ENCODE assay signal across 9 cellular contexts in genomic region chr4:98516042-98516440, GRCh38.
DNase-seq lines count a peak whose midpoint lies in the region; ATAC-seq and TF ChIP-seq lines count a peak whose summit lies in the region.
"Had no signal": no experiment of that assay in that cellular context is flagged by ENCODE, and none has a peak within 500 bp of the region (broad histone marks: within the 10 kb centered on the region; RNA-seq: fewer than 3 reads in every experiment).

No MANE protein-coding gene starts in this region.

- no peak overlapping the region for H3K23ac ChIP-seq in trophoblast cell (ENCODE audit: low read length)

- H3K4me2 ChIP-seq in trophoblast cell (ENCODE audit: low read length): no peak overlapping the region

- no peak for TF ChIP-seq CTCF in fibroblast of mammary gland (conservative IDR thresholded peaks at IDR 0.05; ENCODE audit: control insufficient read depth, insufficient read depth, low read depth, low read length)

- no peak overlapping the region for H3K9ac ChIP-seq in trophoblast cell (ENCODE audit: low read length)

- H2BK120ac ChIP-seq in trophoblast cell (ENCODE audit: insufficient read depth, low read length, poor library complexity): peak overlapping the region; percentile 47

- DNase-seq in H4 (ENCODE audit: low spot score): peak; percentile 14
- peak; percentile 92 for DNase-seq in fibroblast of mammary gland (ENCODE audit: low read depth)
- peak; percentile 25 to 58 for DNase-seq in trophoblast cell
- DNase-seq in T-helper 9 cell: no peak
- DNase-seq in NCI-H774 (lab: John Stamatoyannopoulos, UW): no peak
- DNase-seq in NCI-H146 (lab: John Stamatoyannopoulos, UW): no peak

- H4K12ac ChIP-seq in trophoblast cell (ENCODE audit: low read depth, low read length): no peak overlapping the region

- H3K4ac ChIP-seq in trophoblast cell (ENCODE audit: low read depth, low read length): no peak overlapping the region

- no peaks in the 10 kb centered on the region for H3K36me3 ChIP-seq in trophoblast cell (ENCODE audit: control insufficient read depth in 1 of 2, insufficient read depth in 2 of 2, low read length in 2 of 2)
- H3K36me3 ChIP-seq: neutrophil had no signal

- TF ChIP-seq POLR2A in GM18505 (IDR thresholded peaks at IDR 0.05; ENCODE audit: borderline replicate concordance, extremely low read depth, insufficient read depth, insufficient read length): no peak

- peak; percentile 89 for ATAC-seq in SK-N-SH treated with all-trans-retinoic acid at 6 μM for 48 hours
- no peak for ATAC-seq in GM18505 (IDR thresholded peaks at IDR 0.05; ENCODE audit: unreplicated experiment)

- no peak overlapping the region for H2AFZ ChIP-seq in trophoblast cell (ENCODE audit: insufficient read depth, low read length, poor library complexity)

- peaks cover 4 to 10% of the 10 kb centered on the region in 2 experiments for H3K4me1 ChIP-seq in trophoblast cell (ENCODE audit: control insufficient read depth in 1 of 2, insufficient read depth in 2 of 2, low read length in 2 of 2)

- H4K91ac ChIP-seq in trophoblast cell (ENCODE audit: low read depth, low read length): no peak overlapping the region

- H3K14ac ChIP-seq in trophoblast cell (ENCODE audit: low read length): no peak overlapping the region

- H3K79me2 ChIP-seq in trophoblast cell (ENCODE audit: control insufficient read depth, insufficient read depth, low read length, poor library complexity): no peaks in the 10 kb centered on the region

- H3K18ac ChIP-seq in trophoblast cell (ENCODE audit: low read length): no peak overlapping the region

- H3K27me3 ChIP-seq in trophoblast cell (ENCODE audit: insufficient read depth, low read length): no peaks in the 10 kb centered on the region
- H3K27me3 ChIP-seq: neutrophil had no signal

- peak overlapping the region; percentile 38 for H2BK5ac ChIP-seq in trophoblast cell (ENCODE audit: low read depth, low read length, poor library complexity)

- no peak overlapping the region for H2AK5ac ChIP-seq in trophoblast cell (ENCODE audit: low read length)

- H4K8ac ChIP-seq in trophoblast cell (ENCODE audit: low read depth, low read length): no peak overlapping the region

- no CpG with 5 or more reads among the region's 3 CpGs for WGBS in trophoblast cell (ENCODE audit: extremely low coverage, insufficient coverage, insufficient read length)

- no peaks in the 10 kb centered on the region for H3K9me3 ChIP-seq in trophoblast cell (ENCODE audit: insufficient read depth, low read depth, low read length)
- H3K9me3 ChIP-seq: neutrophil had no signal

- no peak overlapping the region for H2BK12ac ChIP-seq in trophoblast cell (ENCODE audit: low read length)

- peak overlapping the region; percentile 74 for H3K27ac ChIP-seq in trophoblast cell (ENCODE audit: low read depth, low read length)
- H3K27ac ChIP-seq: neutrophil had no signal

- peaks cover 2% of the 10 kb centered on the region for H3K79me1 ChIP-seq in trophoblast cell (ENCODE audit: low read length)

- no peak overlapping the region for H3K4me3 ChIP-seq in fibroblast of mammary gland (ENCODE audit: control insufficient read depth, low read depth, low read length)
- H3K4me3 ChIP-seq in trophoblast cell (ENCODE audit: low read depth, low read length): no peak overlapping the region

TF ChIP-seq in SK-N-SH treated with all-trans-retinoic acid at 6 μM for 48 hours, 23 proteins besides CTCF, POLR2A, EP300 and RAD21:
- TF ChIP-seq TOX (CRISPR knock-in tag; IDR thresholded peaks at IDR 0.05; ENCODE audit: borderline replicate concordance) (no peak), ESRRG (CRISPR knock-in tag; IDR thresholded peaks at IDR 0.05) (no peak), OSR1 (CRISPR knock-in tag; IDR thresholded peaks at IDR 0.05) (no peak), PATZ1 (CRISPR knock-in tag; IDR thresholded peaks at IDR 0.05; ENCODE audit: borderline replicate concordance) (no peak), ARNTL (CRISPR knock-in tag; IDR thresholded peaks at IDR 0.05; ENCODE audit: borderline replicate concordance, low read depth) (no peak), TCF4 (CRISPR knock-in tag; IDR thresholded peaks at IDR 0.05; ENCODE audit: borderline replicate concordance) (no peak), CSRNP3 (CRISPR knock-in tag; IDR thresholded peaks at IDR 0.05) (no peak), ZFP3 (CRISPR knock-in tag; IDR thresholded peaks at IDR 0.05) (no peak), RARB (CRISPR knock-in tag; IDR thresholded peaks at IDR 0.05) (no peak), CREB5 (CRISPR knock-in tag; IDR thresholded peaks at IDR 0.05; ENCODE audit: low read depth) (no peak), ISL1 (CRISPR knock-in tag; IDR thresholded peaks at IDR 0.05) (no peak), ZNF8 (CRISPR knock-in tag; IDR thresholded peaks at IDR 0.05) (no peak), ZC3H10 (CRISPR knock-in tag; IDR thresholded peaks at IDR 0.05) (no peak), SNAI2 (CRISPR knock-in tag; IDR thresholded peaks at IDR 0.05) (no peak), GLIS3 (CRISPR knock-in tag; IDR thresholded peaks at IDR 0.05) (no peak), ZNF70 (CRISPR knock-in tag; IDR thresholded peaks at IDR 0.05) (no peak), ZFP30 (CRISPR knock-in tag; IDR thresholded peaks at IDR 0.05) (no peak)

Comparison
In these comparisons a context has a peak if more than half of its experiments do, and no peak if none do; other contexts are left out.
1. DNase-seq: peak in H4 (single experiment), fibroblast of mammary gland (single experiment) and trophoblast cell (2 of 2); none in T-helper 9 cell (single experiment), NCI-H774 (single experiment) and NCI-H146 (single experiment).